Comparison of ENCODE assay signal across 8 cellular contexts in the genomic region with DNA sequence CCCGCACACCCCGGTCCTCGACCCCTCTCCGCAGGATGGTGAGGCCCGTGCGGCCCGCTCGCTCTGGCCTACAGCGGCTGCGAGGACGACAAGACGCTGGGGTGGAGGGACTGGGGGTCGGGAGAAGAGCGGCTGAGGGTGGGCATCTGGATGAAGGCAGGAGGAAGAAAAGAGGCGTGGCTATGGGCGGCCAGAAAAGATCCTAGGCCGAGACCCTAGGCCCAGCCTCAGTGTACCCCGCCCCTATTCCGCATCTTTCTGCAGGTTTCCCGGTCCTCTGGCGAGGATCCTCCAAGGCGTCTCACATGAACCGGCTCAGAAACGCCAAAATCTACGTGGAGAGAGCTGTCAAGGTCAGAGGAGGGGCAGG. TPM values are rescaled to one million over a fixed set of nuclear protein-coding genes. Genes with fewer than 3 reads are reported as not detected.
DNase-seq lines count a peak whose midpoint lies in the region; ATAC-seq, FAIRE-seq and TF ChIP-seq lines count a peak whose summit lies in the region.

No MANE protein-coding gene starts in this region.

- H3K27me3 ChIP-seq in BLaER1 treated with 17β-estradiol and CSF1 and Interleukin-3, amounts not matched to agents 10 nM and 100 nM: no peaks in the 10 kb centered on the region
- H3K27me3 ChIP-seq in PC-9 (ENCODE audit: insufficient read depth, low read depth) (no peaks in the 10 kb centered on the region), endothelial cell of umbilical vein (ENCODE audit: control insufficient read depth in 2 of 2, insufficient read depth in 2 of 2, low read length in 2 of 2) (no peaks in the 10 kb centered on the region), neuronal stem cell (ENCODE audit: control insufficient read depth in 3 of 3, insufficient read depth in 3 of 3, low read depth in 1 of 3, low read length in 3 of 3) (no peaks in the 10 kb centered on the region)

- DNase-seq in PC-9 (no peak), endothelial cell of umbilical vein (ENCODE audit: low read depth, low spot score) (no peak), neuronal stem cell (ENCODE audit: low spot score) (no peak), NCI-H2171 (lab: John Stamatoyannopoulos, UW) (no peak), MV-4-11 (lab: John Stamatoyannopoulos, UW) (no peak)

- CTCF ChIA-PET in PC-9 (lab: Charles Lee) (no interaction called here), endothelial cell of umbilical vein (lab: Charles Lee) (interaction anchor here (2.8 kb wide), 1 partner anchor 122 kb away, joined by 13 read pairs; a partner anchor contains a TSS)

- peaks cover 0 to 41% (median 26%) of the 10 kb centered on the region in 11 experiments; a peak in 19 of 22 replicates for H4K20me1 ChIP-seq in BLaER1 treated with 17β-estradiol and CSF1 and Interleukin-3, amounts not matched to agents 10 nM and 100 nM
- no peaks in the 10 kb centered on the region for H4K20me1 ChIP-seq in PC-9 (ENCODE audit: insufficient read depth)
- no peaks in the 10 kb centered on the region for H4K20me1 ChIP-seq in endothelial cell of umbilical vein (replicated peaks; ENCODE audit: control insufficient read depth, extremely low read depth, insufficient read depth, low read length)

- H2BK12ac ChIP-seq in neuronal stem cell (ENCODE audit: low read length): no peak overlapping the region

- H3K4me3 ChIP-seq in BLaER1 treated with 17β-estradiol and CSF1 and Interleukin-3, amounts not matched to agents 10 nM and 100 nM: peak overlapping the region; percentile 59 to 81 (median 69)
- peak overlapping the region; percentile 66 for H3K4me3 ChIP-seq in PC-9
- H3K4me3 ChIP-seq in endothelial cell of umbilical vein (replicated peaks in 1 of 3; ENCODE audit: insufficient read depth in 1 of 3, low read depth in 1 of 3, low read length in 3 of 3): peak overlapping the region; percentile 52 to 64 (median 55)
- H3K4me3 ChIP-seq in neuronal stem cell (ENCODE audit: low read length in 2 of 2): peak overlapping the region in 1 of 2 donors; percentile 87

- H3K4me2 ChIP-seq in BLaER1 treated with 17β-estradiol and CSF1 and Interleukin-3, amounts not matched to agents 10 nM and 100 nM: peak overlapping the region; percentile 84 to 95 (median 91)
- H3K4me2 ChIP-seq in PC-9 (peak overlapping the region; percentile 95), endothelial cell of umbilical vein (ENCODE audit: insufficient read depth, low read length) (peak overlapping the region; percentile 89), neuronal stem cell (ENCODE audit: insufficient read depth, low read length, poor library complexity, severe bottlenecking) (peak overlapping the region; percentile 75)

- no CpG with 5 or more reads among the region's 25 CpGs for WGBS in neuronal stem cell (ENCODE audit: extremely low coverage in 2 of 2, insufficient read length in 2 of 2, insufficient replicate concordance in 1 of 2), 2 donors

- no peak overlapping the region for H4K8ac ChIP-seq in neuronal stem cell (ENCODE audit: low read depth, low read length)

- no peak overlapping the region for H3K4ac ChIP-seq in neuronal stem cell (ENCODE audit: low read length)

- dilution Hi-C loops in endothelial cell of umbilical vein (cut with MboI; ENCODE audit: extremely low pct_ligation_motif_present, low sequenced_read_pairs): no loop called here

- BruUV-seq in PC-9 (replicated peaks; lab: Mats Ljungman, UMichigan): no TSS peak
- no TSS peak for BruUV-seq in endothelial cell of umbilical vein (replicated peaks; lab: Mats Ljungman, UMichigan)

- peaks cover 27 to 64% (median 43%) of the 10 kb centered on the region in 11 experiments for H3K36me3 ChIP-seq in BLaER1 treated with 17β-estradiol and CSF1 and Interleukin-3, amounts not matched to agents 10 nM and 100 nM
- H3K36me3 ChIP-seq in PC-9 (ENCODE audit: low read depth) (0 out of 2 replicates have a peak, but pooled peaks cover under 1% of the 10 kb centered on the region), endothelial cell of umbilical vein (ENCODE audit: control insufficient read depth in 2 of 2, extremely low read depth in 1 of 2, insufficient read depth in 2 of 2, low read length in 2 of 2) (peaks cover under 1 to 18% of the 10 kb centered on the region in 2 experiments), neuronal stem cell (replicated peaks in 1 of 2; ENCODE audit: control insufficient read depth in 2 of 2, insufficient read depth in 2 of 2, low read length in 2 of 2) (peaks cover 5 to 84% of the 10 kb centered on the region in 2 donors)

- peaks cover 4% of the 10 kb centered on the region for H3K79me1 ChIP-seq in neuronal stem cell (ENCODE audit: low read depth, low read length)

- intact Hi-C loops in PC-9 (cut with micrococcal nuclease; ENCODE audit: unreplicated experiment) (loop anchor here (2.0 kb wide), 1 partner anchor 136 kb away; no protein-coding TSS in a partner anchor), endothelial cell of umbilical vein (cut with micrococcal nuclease) (loop anchor here (1.0 to 10.0 kb wide), 3 partner anchors 79 to 334 kb away; a partner anchor contains a TSS)

- peak overlapping the region; percentile 27 for H2BK15ac ChIP-seq in neuronal stem cell (ENCODE audit: low read length)

- TF ChIP-seq CTCF in PC-9 (conservative IDR thresholded peaks at IDR 0.05) (no peak), endothelial cell of umbilical vein (IDR thresholded peaks at IDR 0.05; ENCODE audit: extremely low read depth in 1 of 2, insufficient read depth in 1 of 2, low read depth in 1 of 2, low read length in 2 of 2) (no peak)

- H3K14ac ChIP-seq in neuronal stem cell (ENCODE audit: low read length): no peak overlapping the region

- H3K4me1 ChIP-seq in BLaER1 treated with 17β-estradiol and CSF1 and Interleukin-3, amounts not matched to agents 10 nM and 100 nM: peaks cover 31 to 56% (median 44%) of the 10 kb centered on the region in 10 experiments
- H3K4me1 ChIP-seq in PC-9 (replicated peaks; ENCODE audit: insufficient read depth): peaks cover 19% of the 10 kb centered on the region
- peaks cover 12% of the 10 kb centered on the region for H3K4me1 ChIP-seq in endothelial cell of umbilical vein (ENCODE audit: control insufficient read depth, extremely low read depth, insufficient read depth, low read length)
- peaks cover 0 to 14% of the 10 kb centered on the region in 2 donors for H3K4me1 ChIP-seq in neuronal stem cell (ENCODE audit: control insufficient read depth in 2 of 2, insufficient read depth in 1 of 2, low read depth in 1 of 2, low read length in 2 of 2)

- H3K27ac ChIP-seq in BLaER1 treated with 17β-estradiol and CSF1 and Interleukin-3, amounts not matched to agents 10 nM and 100 nM: peak overlapping the region; percentile 71 to 92 (median 88)
- H3K27ac ChIP-seq in PC-9 (no peak overlapping the region), endothelial cell of umbilical vein (ENCODE audit: insufficient read depth, low read depth, low read length) (peak overlapping the region; percentile 36), neuronal stem cell (replicated peaks; ENCODE audit: low read length) (no peak overlapping the region)

- H3K9me3 ChIP-seq in BLaER1 treated with 17β-estradiol and CSF1 and Interleukin-3, amounts not matched to agents 10 nM and 100 nM (replicated peaks in 1 of 11): no peaks in the 10 kb centered on the region
- H3K9me3 ChIP-seq in PC-9 (ENCODE audit: insufficient read depth, low read depth) (no peaks in the 10 kb centered on the region), endothelial cell of umbilical vein (replicated peaks; ENCODE audit: control insufficient read depth, insufficient read depth, low read length) (no peaks in the 10 kb centered on the region), neuronal stem cell (replicated peaks in 1 of 2; ENCODE audit: control insufficient read depth in 2 of 2, insufficient read depth in 1 of 2, low read depth in 1 of 2, low read length in 2 of 2) (no peaks in the 10 kb centered on the region)

- no peak overlapping the region for H2BK120ac ChIP-seq in neuronal stem cell (ENCODE audit: low read depth, low read length)

- H4K91ac ChIP-seq in neuronal stem cell (ENCODE audit: low read depth, low read length, poor library complexity): no peak overlapping the region

- peak overlapping the region; percentile 78 to 92 (median 87) for H3K9ac ChIP-seq in BLaER1 treated with 17β-estradiol and CSF1 and Interleukin-3, amounts not matched to agents 10 nM and 100 nM
- H3K9ac ChIP-seq in endothelial cell of umbilical vein (replicated peaks; ENCODE audit: extremely low read depth, insufficient read depth, low read length): peak overlapping the region; percentile 69
- H3K9ac ChIP-seq in neuronal stem cell (ENCODE audit: low read depth, low read length, poor library complexity): peak overlapping the region; percentile 88

- peak overlapping the region; percentile 72 for H2BK5ac ChIP-seq in neuronal stem cell (ENCODE audit: low read length)

- peaks cover 36% of the 10 kb centered on the region for H3F3A ChIP-seq in PC-9 (ENCODE audit: insufficient read depth, low read depth)

- H3K9me1 ChIP-seq in endothelial cell of umbilical vein (replicated peaks; ENCODE audit: control insufficient read depth, extremely low read depth, insufficient read depth, low read length): no peaks in the 10 kb centered on the region

- no peak overlapping the region for H3K23ac ChIP-seq in neuronal stem cell (ENCODE audit: low read depth, low read length, poor library complexity)

- peak overlapping the region; percentile 93 for H3K18ac ChIP-seq in neuronal stem cell (ENCODE audit: low read length)

- H2AFZ ChIP-seq in PC-9: peak overlapping the region; percentile 77
- H2AFZ ChIP-seq in endothelial cell of umbilical vein (ENCODE audit: low read depth, low read length): peak overlapping the region; percentile 81
- H2AFZ ChIP-seq in neuronal stem cell (ENCODE audit: low read length): no peak overlapping the region

- H3K79me2 ChIP-seq in PC-9 (ENCODE audit: low read depth) (no peaks in the 10 kb centered on the region), endothelial cell of umbilical vein (ENCODE audit: control insufficient read depth, insufficient read depth, low read length) (no peaks in the 10 kb centered on the region)

- POLR2A ChIA-PET in PC-9 (lab: Charles Lee; ENCODE audit: unreplicated experiment) (no interaction called here), endothelial cell of umbilical vein (lab: Charles Lee) (no interaction called here)

- no peak for FAIRE-seq in endothelial cell of umbilical vein (lab: Jason Lieb, UNC)

- ATAC-seq in GM21619 (IDR thresholded peaks at IDR 0.05; ENCODE audit: unreplicated experiment) (no peak), GM19324 (IDR thresholded peaks at IDR 0.05; ENCODE audit: low FRiP score, unreplicated experiment) (no peak)

- no peak overlapping the region for H2AK5ac ChIP-seq in neuronal stem cell (ENCODE audit: low read depth, low read length)

- H3K9me2 ChIP-seq in PC-9 (ENCODE audit: insufficient read depth): no peaks in the 10 kb centered on the region

- TF ChIP-seq POLR2A in endothelial cell of umbilical vein (IDR thresholded peaks at IDR 0.05; ENCODE audit: low read depth, low read length): no peak

RNA-seq across cellular contexts. Expression of a gene that starts 0.3 kb away (rescaled TPM):
- total RNA-seq in PC-9 (2021) (21.7 and 35.8 TPM in 2 replicates), endothelial cell of umbilical vein (41.8 and 43.5 TPM in 2 replicates)
- 63.7 and 65.2 TPM in 2 replicates for polyA plus RNA-seq in endothelial cell of umbilical vein
- polyA plus RNA-seq in endothelial cell of umbilical vein (2011; cell fraction: cytosol; rRNA removed): 13.5 and 20.3 TPM in 2 replicates
- polyA plus RNA-seq in endothelial cell of umbilical vein (2011; cell fraction: nucleus; rRNA removed): 380 and 478 TPM in 2 replicates
- polyA plus RNA-seq in endothelial cell of umbilical vein (2012): 26.4 and 27.3 TPM in 2 replicates
- polyA minus RNA-seq in endothelial cell of umbilical vein: 84.2 and 98.1 TPM in 2 replicates
- polyA minus RNA-seq in endothelial cell of umbilical vein (2011; cell fraction: cytosol; rRNA and poly(A)+ RNA removed): 8.4 TPM
- polyA minus RNA-seq in endothelial cell of umbilical vein (2011; cell fraction: nucleus; rRNA and poly(A)+ RNA removed): 74.4 and 87.9 TPM in 2 replicates
- 18.1 TPM for polyA plus RNA-seq in neuronal stem cell (2013, experiment 1 of 2)
- 16.9 TPM for polyA plus RNA-seq in neuronal stem cell (2013, experiment 2 of 2)

RNA-seq across cellular contexts. Expression of a gene that starts 17.5 kb away (rescaled TPM):
- 114 and 127 TPM in 2 replicates for total RNA-seq in PC-9 (2021)
- 197 TPM in 2 replicates for total RNA-seq in endothelial cell of umbilical vein
- polyA plus RNA-seq in endothelial cell of umbilical vein: 181 and 217 TPM in 2 replicates
- polyA plus RNA-seq in endothelial cell of umbilical vein (2011; cell fraction: cytosol; rRNA removed): 216 and 218 TPM in 2 replicates
- 102 and 119 TPM in 2 replicates for polyA plus RNA-seq in endothelial cell of umbilical vein (2011; cell fraction: nucleus; rRNA removed)
- polyA plus RNA-seq in endothelial cell of umbilical vein (2012): 138 and 169 TPM in 2 replicates
- 157 and 160 TPM in 2 replicates for polyA minus RNA-seq in endothelial cell of umbilical vein
- polyA minus RNA-seq in endothelial cell of umbilical vein (2011; cell fraction: cytosol; rRNA and poly(A)+ RNA removed): 112 TPM
- polyA minus RNA-seq in endothelial cell of umbilical vein (2011; cell fraction: nucleus; rRNA and poly(A)+ RNA removed): 71.5 and 76.3 TPM in 2 replicates
- 49.1 TPM for polyA plus RNA-seq in neuronal stem cell (2013, experiment 1 of 2)
- polyA plus RNA-seq in neuronal stem cell (2013, experiment 2 of 2): 46.8 TPM

RNA-seq across cellular contexts. Expression of a gene that starts 18.1 kb away (rescaled TPM):
- total RNA-seq in PC-9 (2021): 72.4 and 99.1 TPM in 2 replicates
- total RNA-seq in endothelial cell of umbilical vein: 31.0 and 31.3 TPM in 2 replicates
- 27.8 and 29.6 TPM in 2 replicates for polyA plus RNA-seq in endothelial cell of umbilical vein
- polyA plus RNA-seq in endothelial cell of umbilical vein (2011; cell fraction: cytosol; rRNA removed): 31.2 and 37.0 TPM in 2 replicates
- polyA plus RNA-seq in endothelial cell of umbilical vein (2011; cell fraction: nucleus; rRNA removed): 20.8 and 21.0 TPM in 2 replicates
- polyA plus RNA-seq in endothelial cell of umbilical vein (2012): 20.0 and 24.6 TPM in 2 replicates
- 20.5 and 20.7 TPM in 2 replicates for polyA minus RNA-seq in endothelial cell of umbilical vein
- 25.8 TPM for polyA minus RNA-seq in endothelial cell of umbilical vein (2011; cell fraction: cytosol; rRNA and poly(A)+ RNA removed)
- polyA minus RNA-seq in endothelial cell of umbilical vein (2011; cell fraction: nucleus; rRNA and poly(A)+ RNA removed): 8.2 and 8.4 TPM in 2 replicates
- polyA plus RNA-seq in neuronal stem cell (2013, experiment 1 of 2): 66.2 TPM
- 65.3 TPM for polyA plus RNA-seq in neuronal stem cell (2013, experiment 2 of 2)

RNA-seq across cellular contexts. Expression of a gene that starts 33.5 kb away (rescaled TPM):
- 53.2 and 57.7 TPM in 2 replicates for total RNA-seq in PC-9 (2021)
- 34.8 and 38.9 TPM in 2 replicates for total RNA-seq in endothelial cell of umbilical vein
- 56.6 and 63.2 TPM in 2 replicates for polyA plus RNA-seq in endothelial cell of umbilical vein
- polyA plus RNA-seq in endothelial cell of umbilical vein (2011; cell fraction: cytosol; rRNA removed): 42.6 and 43.5 TPM in 2 replicates
- 27.6 and 28.6 TPM in 2 replicates for polyA plus RNA-seq in endothelial cell of umbilical vein (2011; cell fraction: nucleus; rRNA removed)
- polyA plus RNA-seq in endothelial cell of umbilical vein (2012): 22.3 and 31.3 TPM in 2 replicates
- 21.8 and 28.3 TPM in 2 replicates for polyA minus RNA-seq in endothelial cell of umbilical vein
- 21.2 TPM for polyA minus RNA-seq in endothelial cell of umbilical vein (2011; cell fraction: cytosol; rRNA and poly(A)+ RNA removed)
- 7.5 and 9.9 TPM in 2 replicates for polyA minus RNA-seq in endothelial cell of umbilical vein (2011; cell fraction: nucleus; rRNA and poly(A)+ RNA removed)
- 47.4 TPM for polyA plus RNA-seq in neuronal stem cell (2013, experiment 1 of 2)
- 44.3 TPM for polyA plus RNA-seq in neuronal stem cell (2013, experiment 2 of 2)

RNA-seq across cellular contexts. Expression of a gene that starts 40.6 kb away (rescaled TPM):
- total RNA-seq in PC-9 (2021) (2.0 and 3.1 TPM in 2 replicates), endothelial cell of umbilical vein (23.5 and 25.7 TPM in 2 replicates)
- 24.4 and 28.4 TPM in 2 replicates for polyA plus RNA-seq in endothelial cell of umbilical vein
- polyA plus RNA-seq in endothelial cell of umbilical vein (2011; cell fraction: cytosol; rRNA removed): 27.5 and 32.0 TPM in 2 replicates
- polyA plus RNA-seq in endothelial cell of umbilical vein (2011; cell fraction: nucleus; rRNA removed): 23.2 and 25.2 TPM in 2 replicates
- 21.5 and 22.5 TPM in 2 replicates for polyA plus RNA-seq in endothelial cell of umbilical vein (2012)
- polyA minus RNA-seq in endothelial cell of umbilical vein: 15.4 and 16.6 TPM in 2 replicates
- polyA minus RNA-seq in endothelial cell of umbilical vein (2011; cell fraction: cytosol; rRNA and poly(A)+ RNA removed): 2.2 TPM
- polyA minus RNA-seq in endothelial cell of umbilical vein (2011; cell fraction: nucleus; rRNA and poly(A)+ RNA removed): 5.2 and 8.0 TPM in 2 replicates
- 15.0 TPM for polyA plus RNA-seq in neuronal stem cell (2013, experiment 1 of 2)
- polyA plus RNA-seq in neuronal stem cell (2013, experiment 2 of 2): 14.5 TPM

Comparison
In these comparisons a context has a peak if more than half of its experiments do, and no peak if none do; other contexts are left out.
1. H3K27ac ChIP-seq: peak in BLaER1 treated with 17β-estradiol and CSF1 and Interleukin-3, amounts not matched to agents 10 nM and 100 nM (11 of 11) and endothelial cell of umbilical vein (single experiment); none in PC-9 (single experiment) and neuronal stem cell (single experiment).
2. Peak in every context shown above with its lines, with median percentiles within 50 percentile points of each other: H3K4me2 ChIP-seq and H3K9ac ChIP-seq.